Comparison of ENCODE assay signal across 16 cellular contexts in the genomic region with DNA sequence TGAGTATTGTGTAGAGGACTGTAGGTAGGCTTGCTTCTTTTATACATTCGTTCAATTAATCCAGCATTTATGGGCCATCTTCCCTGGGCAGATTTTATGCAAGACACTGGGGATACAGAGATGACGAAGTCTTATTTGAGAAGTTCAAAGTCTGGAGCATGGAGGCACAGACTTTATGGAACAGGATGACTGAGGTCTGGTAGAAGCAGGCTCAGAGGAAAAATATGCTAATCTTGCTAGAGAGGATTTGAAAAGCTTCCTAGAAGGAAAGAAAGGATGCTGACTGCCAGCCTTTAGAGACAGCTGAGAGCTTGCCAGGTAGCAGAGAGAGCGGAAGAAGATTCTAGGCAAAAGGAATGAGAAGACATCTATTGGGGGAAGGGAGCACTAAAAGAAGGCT.
"Had no signal": no experiment of that assay in that cellular context is flagged by ENCODE, and none has a peak within 500 bp of the region (broad histone marks: within the 10 kb centered on the region; RNA-seq: fewer than 3 reads in every experiment).

No MANE protein-coding gene starts in this region.

- H3K4me1 ChIP-seq: esophagus squamous epithelium, right atrium auricular region, suprapubic skin, uterus had no signal

- H3K27ac ChIP-seq: esophagus squamous epithelium, heart left ventricle, neutrophil, right atrium auricular region, suprapubic skin, thyroid gland, upper lobe of left lung, uterus had no signal

- ATAC-seq: effector memory CD8-positive, alpha-beta T cell; heart left ventricle; naive thymus-derived CD4-positive, alpha-beta T cell had no signal

- H3K36me3 ChIP-seq: esophagus squamous epithelium, heart left ventricle, neutrophil, right atrium auricular region, suprapubic skin, thyroid gland, upper lobe of left lung, uterus had no signal

- H3K4me3 ChIP-seq: esophagus squamous epithelium, heart left ventricle, right atrium auricular region, suprapubic skin, thyroid gland, upper lobe of left lung, uterus had no signal

- H3K9me3 ChIP-seq: esophagus squamous epithelium, neutrophil, right atrium auricular region, suprapubic skin, thyroid gland, upper lobe of left lung, uterus had no signal

- H3K27me3 ChIP-seq: esophagus squamous epithelium, heart left ventricle, neutrophil, right atrium auricular region, suprapubic skin, thyroid gland, upper lobe of left lung, uterus had no signal

- DNase-seq: effector memory CD8-positive, alpha-beta T cell; esophagus squamous epithelium; foreskin melanocyte; heart left ventricle; hippocampal formation; kidney glomerular epithelial cell; naive thymus-derived CD4-positive, alpha-beta T cell; small intestine; stimulated activated CD4-positive, alpha-beta T cell treated with anti-CD3 and anti-CD28 coated beads, Interleukin-12 subunit alpha, Interleukin-12 subunit beta, amount 100 ng/mL, for 4 hours; stimulated activated naive CD4-positive, alpha-beta T cell treated with Interleukin-2 at 50 U/mL for 16 hours; thyroid gland; upper lobe of left lung; uterus had no signal
